Comparison of ENCODE assay signal across 17 cellular contexts in the genomic region with DNA sequence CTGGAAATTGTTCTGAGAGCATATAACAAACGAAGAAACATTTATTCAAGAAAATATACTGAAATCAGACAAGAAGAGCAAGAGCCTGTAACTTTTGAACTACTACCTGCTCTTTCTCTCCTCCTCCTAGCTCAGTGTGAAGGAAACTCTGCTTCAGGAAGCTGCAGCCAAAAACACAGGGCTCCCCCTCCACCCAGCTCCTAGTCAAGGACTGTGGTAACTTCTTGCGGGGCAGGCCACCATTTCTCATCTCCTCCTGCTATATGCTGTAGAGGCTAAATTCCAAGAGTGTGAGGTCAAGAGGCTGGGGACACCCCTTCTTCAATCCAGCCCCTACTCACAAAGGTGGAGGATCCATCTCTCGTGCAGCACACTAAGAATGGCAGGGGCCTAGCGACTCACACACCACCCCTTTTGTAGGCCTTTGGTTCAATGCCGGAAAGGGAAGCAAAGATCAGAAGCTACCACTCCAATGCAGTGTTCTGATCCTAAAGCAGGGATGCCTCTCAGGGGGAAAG.
DNase-seq lines count a peak whose midpoint lies in the region; ATAC-seq and TF ChIP-seq lines count a peak whose summit lies in the region.
"Had no signal": no experiment of that assay in that cellular context is flagged by ENCODE, and none has a peak within 500 bp of the region (broad histone marks: within the 10 kb centered on the region; RNA-seq: fewer than 3 reads in every experiment).

No MANE protein-coding gene starts in this region.

- H3K9me3 ChIP-seq in H9 (ENCODE audit: control insufficient read depth, low read depth, low read length): no peaks in the 10 kb centered on the region
- H3K9me3 ChIP-seq: A549, BE2C had no signal

- H3K4ac ChIP-seq in H9 (ENCODE audit: low read depth, low read length): no peak overlapping the region

- H3K27me3 Mint-ChIP-seq in H9 (ENCODE audit: low read depth) (no peaks in the 10 kb centered on the region), WTC11 (ENCODE audit: low read depth) (no peaks in the 10 kb centered on the region), nephron progenitor cell (ENCODE audit: low read depth, poor library complexity) (no peaks in the 10 kb centered on the region)
- no peaks in the 10 kb centered on the region for H3K27me3 Mint-ChIP-seq in activated CD8-positive, alpha-beta memory T cell treated with anti-CD3 and anti-CD28 coated beads, Interleukin-2, amount 10 ng/mL, durations not matched to agents 7 days and 5 days
- H3K27me3 Mint-ChIP-seq: CD4-positive, alpha-beta memory T cell; IgD-negative memory B cell had no signal

- H3K36me3 Mint-ChIP-seq in H9 (ENCODE audit: insufficient read depth in 1 of 3, low read depth in 3 of 3): no peaks in the 10 kb centered on the region
- H3K36me3 Mint-ChIP-seq in WTC11: no peaks in the 10 kb centered on the region
- peaks cover 5% of the 10 kb centered on the region for H3K36me3 Mint-ChIP-seq in nephron progenitor cell (ENCODE audit: low read depth)
- no peaks in the 10 kb centered on the region for H3K36me3 Mint-ChIP-seq in activated CD8-positive, alpha-beta memory T cell treated with anti-CD3 and anti-CD28 coated beads, Interleukin-2, amount 10 ng/mL, durations not matched to agents 7 days and 5 days

- H2BK12ac ChIP-seq in H9 (ENCODE audit: insufficient read length, low read depth, low read length): no peak overlapping the region

- peaks cover 3% of the 10 kb centered on the region; the same call in 1 of the 2 replicates for H3K4me1 ChIP-seq in H9 (ENCODE audit: insufficient read depth, low read length)
- H3K4me1 ChIP-seq: A549, BE2C had no signal

- no peak overlapping the region for H2AK5ac ChIP-seq in H9 (ENCODE audit: insufficient read length, low read length)

- no peaks in the 10 kb centered on the region for H4K20me1 ChIP-seq in H9 (ENCODE audit: control insufficient read depth, insufficient read depth, insufficient read length)

- H3K27me3 ChIP-seq in H9 (ENCODE audit: insufficient read depth, low read length): no peaks in the 10 kb centered on the region
- H3K27me3 ChIP-seq: BE2C had no signal

- H3T11ph ChIP-seq in H9 (ENCODE audit: low read length): no peak overlapping the region

- H4K8ac ChIP-seq in H9 (replicated peaks; ENCODE audit: insufficient read length, low read depth, low read length): no peak overlapping the region

- H2BK120ac ChIP-seq in H9 (ENCODE audit: low read depth, low read length, poor library complexity, severe bottlenecking): no peak overlapping the region

- H3K27ac ChIP-seq in H9 (ENCODE audit: insufficient read length, low read depth, low read length): no peak overlapping the region
- H3K27ac ChIP-seq: A549, C4-2B, HL-60 had no signal

- H3K18ac ChIP-seq in H9 (ENCODE audit: insufficient read length, low read depth, low read length): no peak overlapping the region

- no peak for DNase-seq in H9
- no peak for DNase-seq in WTC11 (ENCODE audit: low spot score)
- DNase-seq in islet precursor cell: peak; percentile 64
- no peak for DNase-seq in nephron progenitor cell
- no peak for DNase-seq in activated CD8-positive, alpha-beta memory T cell treated with anti-CD3 and anti-CD28 coated beads, Interleukin-2, amount 10 ng/mL, durations not matched to agents 7 days and 5 days
- DNase-seq in activated effector memory CD4-positive, alpha-beta T cell treated with Interleukin-2 at 50 U/mL for 16 hours: no peak
- DNase-seq: BE2C; CD4-positive, alpha-beta memory T cell; DMS79; HCEC 1CT; HFFc6 had no signal

- CTCF ChIA-PET in WTC11 (lab: Charles Lee): no interaction called here
- CTCF ChIA-PET in activated CD8-positive, alpha-beta memory T cell treated with anti-CD3 and anti-CD28 coated beads, Interleukin-2, amount 10 ng/mL, durations not matched to agents 7 days and 5 days (lab: Charles Lee): no interaction called here

- no peak overlapping the region for H3K23ac ChIP-seq in H9 (ENCODE audit: insufficient read length, low read depth, low read length)

- TF ChIP-seq CTCF in H9 (conservative IDR thresholded peaks at IDR 0.05): no peak
- no peak for TF ChIP-seq CTCF in WTC11 (IDR thresholded peaks at IDR 0.05)
- TF ChIP-seq CTCF in nephron progenitor cell (IDR thresholded peaks at IDR 0.05): no peak

- H4K91ac ChIP-seq in H9 (ENCODE audit: insufficient read length, low read depth, low read length): no peak overlapping the region

- H3K4me3 Mint-ChIP-seq in H9: no peak overlapping the region
- no peak overlapping the region for H3K4me3 Mint-ChIP-seq in WTC11
- no peak overlapping the region for H3K4me3 Mint-ChIP-seq in nephron progenitor cell
- no peak overlapping the region for H3K4me3 Mint-ChIP-seq in activated CD8-positive, alpha-beta memory T cell treated with anti-CD3 and anti-CD28 coated beads, Interleukin-2, amount 10 ng/mL, durations not matched to agents 7 days and 5 days
- H3K4me3 Mint-ChIP-seq: CD4-positive, alpha-beta memory T cell; HFFc6; IgD-negative memory B cell had no signal

- POLR2A ChIA-PET in WTC11 (lab: Charles Lee): no interaction called here

- H3K9ac ChIP-seq in H9 (ENCODE audit: extremely low read depth, insufficient read length, low read length): no peak overlapping the region

- no peak overlapping the region for H4K5ac ChIP-seq in H9 (ENCODE audit: insufficient read length, low read depth, low read length)

- ATAC-seq in WTC11: peak; percentile 51
- ATAC-seq in activated CD8-positive, alpha-beta memory T cell treated with anti-CD3 and anti-CD28 coated beads, Interleukin-2, amount 10 ng/mL, durations not matched to agents 7 days and 5 days: no peak
- ATAC-seq in HG03025 (IDR thresholded peaks at IDR 0.05; ENCODE audit: low FRiP score, unreplicated experiment): no peak
- ATAC-seq in HG02763 (IDR thresholded peaks at IDR 0.05; ENCODE audit: unreplicated experiment): no peak
- ATAC-seq: A549 had no signal

- H3K4me1 Mint-ChIP-seq in H9 (peaks cover 7 to 9% of the 10 kb centered on the region in 2 experiments; a peak in 2 of 4 replicates), WTC11 (peaks cover 15% of the 10 kb centered on the region), nephron progenitor cell (peaks cover 16% of the 10 kb centered on the region)
- H3K4me1 Mint-ChIP-seq in activated CD8-positive, alpha-beta memory T cell treated with anti-CD3 and anti-CD28 coated beads, Interleukin-2, amount 10 ng/mL, durations not matched to agents 7 days and 5 days: no peaks in the 10 kb centered on the region
- H3K4me1 Mint-ChIP-seq: CD4-positive, alpha-beta memory T cell; IgD-negative memory B cell had no signal

- H2BK5ac ChIP-seq in H9 (ENCODE audit: insufficient read length, low read length): no peak overlapping the region

- no peak overlapping the region for H3K14ac ChIP-seq in H9 (ENCODE audit: insufficient read depth, low read length)

- no peaks in the 10 kb centered on the region for H3K23me2 ChIP-seq in H9 (ENCODE audit: insufficient read length, low read depth, low read length, poor library complexity, severe bottlenecking)

- peak overlapping the region in 2 of 3 experiments; percentile 59 to 83; a peak in 4 of 7 replicates for H3K27ac Mint-ChIP-seq in H9
- no peak overlapping the region for H3K27ac Mint-ChIP-seq in WTC11
- peak overlapping the region; percentile 91 for H3K27ac Mint-ChIP-seq in nephron progenitor cell
- no peak overlapping the region for H3K27ac Mint-ChIP-seq in activated CD8-positive, alpha-beta memory T cell treated with anti-CD3 and anti-CD28 coated beads, Interleukin-2, amount 10 ng/mL, durations not matched to agents 7 days and 5 days
- H3K27ac Mint-ChIP-seq: HFFc6 had no signal

- no peaks in the 10 kb centered on the region for H3K79me1 ChIP-seq in H9 (ENCODE audit: insufficient read depth, low read depth, low read length, poor library complexity, severe bottlenecking)

- H3K9me3 Mint-ChIP-seq in H9: no peaks in the 10 kb centered on the region
- no peaks in the 10 kb centered on the region for H3K9me3 Mint-ChIP-seq in WTC11
- no peaks in the 10 kb centered on the region for H3K9me3 Mint-ChIP-seq in nephron progenitor cell
- H3K9me3 Mint-ChIP-seq in activated CD8-positive, alpha-beta memory T cell treated with anti-CD3 and anti-CD28 coated beads, Interleukin-2, amount 10 ng/mL, durations not matched to agents 7 days and 5 days (ENCODE audit: low read depth): no peaks in the 10 kb centered on the region
- H3K9me3 Mint-ChIP-seq: CD4-positive, alpha-beta memory T cell; HFFc6; IgD-negative memory B cell had no signal

- H2BK20ac ChIP-seq in H9 (ENCODE audit: low read depth, low read length, poor library complexity, severe bottlenecking): no peak overlapping the region

- H2AFZ ChIP-seq in H9 (ENCODE audit: low read length): no peak overlapping the region

- no CpG with 5 or more reads among the region's 5 CpGs for WGBS in H9 (ENCODE audit: extremely low coverage, insufficient read length, low lambda C conversion rate)

- H3K56ac ChIP-seq in H9 (ENCODE audit: insufficient read length, low read depth, low read length): no peak overlapping the region

- no peak overlapping the region for H2BK15ac ChIP-seq in H9 (ENCODE audit: low read depth, low read length)

- no peak overlapping the region for H3K4me2 ChIP-seq in H9 (ENCODE audit: insufficient read depth, insufficient read length, low read length)
- H3K4me2 ChIP-seq: A549 had no signal

- H3K79me2 ChIP-seq in H9 (ENCODE audit: insufficient read depth, low read length): no peaks in the 10 kb centered on the region

TF ChIP-seq in WTC11, 78 proteins besides CTCF, POLR2A, EP300 and RAD21 (continues in another document):
- TF ChIP-seq ZNF396 (CRISPR knock-in tag; IDR thresholded peaks at IDR 0.05; ENCODE audit: borderline replicate concordance) (no peak), ZNF317 (CRISPR knock-in tag; IDR thresholded peaks at IDR 0.05; ENCODE audit: borderline replicate concordance, low read depth) (no peak), OVOL2 (CRISPR knock-in tag; IDR thresholded peaks at IDR 0.05; ENCODE audit: borderline replicate concordance) (no peak), CREM (CRISPR knock-in tag; IDR thresholded peaks at IDR 0.05) (no peak)
- TF ChIP-seq, protein P1, sequence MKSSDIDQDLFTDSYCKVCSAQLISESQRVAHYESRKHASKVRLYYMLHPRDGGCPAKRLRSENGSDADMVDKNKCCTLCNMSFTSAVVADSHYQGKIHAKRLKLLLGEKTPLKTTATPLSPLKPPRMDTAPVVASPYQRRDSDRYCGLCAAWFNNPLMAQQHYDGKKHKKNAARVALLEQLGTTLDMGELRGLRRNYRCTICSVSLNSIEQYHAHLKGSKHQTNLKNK (CRISPR knock-in tag; IDR thresholded peaks at IDR 0.05): no peak
- TF ChIP-seq, protein P2, sequence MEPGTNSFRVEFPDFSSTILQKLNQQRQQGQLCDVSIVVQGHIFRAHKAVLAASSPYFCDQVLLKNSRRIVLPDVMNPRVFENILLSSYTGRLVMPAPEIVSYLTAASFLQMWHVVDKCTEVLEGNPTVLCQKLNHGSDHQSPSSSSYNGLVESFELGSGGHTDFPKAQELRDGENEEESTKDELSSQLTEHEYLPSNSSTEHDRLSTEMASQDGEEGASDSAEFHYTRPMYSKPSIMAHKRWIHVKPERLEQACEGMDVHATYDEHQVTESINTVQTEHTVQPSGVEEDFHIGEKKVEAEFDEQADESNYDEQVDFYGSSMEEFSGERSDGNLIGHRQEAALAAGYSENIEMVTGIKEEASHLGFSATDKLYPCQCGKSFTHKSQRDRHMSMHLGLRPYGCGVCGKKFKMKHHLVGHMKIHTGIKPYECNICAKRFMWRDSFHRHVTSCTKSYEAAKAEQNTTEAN (CRISPR knock-in tag; IDR thresholded peaks at IDR 0.05): no peak

Comparison
In these comparisons a context has a peak if more than half of its experiments do, and no peak if none do; other contexts are left out.
1. H3K27ac Mint-ChIP-seq: peak in H9 (2 of 3) and nephron progenitor cell (single experiment); none in WTC11 (single experiment) and activated CD8-positive, alpha-beta memory T cell treated with anti-CD3 and anti-CD28 coated beads, Interleukin-2, amount 10 ng/mL, durations not matched to agents 7 days and 5 days (single experiment).